In the genomic region with DNA sequence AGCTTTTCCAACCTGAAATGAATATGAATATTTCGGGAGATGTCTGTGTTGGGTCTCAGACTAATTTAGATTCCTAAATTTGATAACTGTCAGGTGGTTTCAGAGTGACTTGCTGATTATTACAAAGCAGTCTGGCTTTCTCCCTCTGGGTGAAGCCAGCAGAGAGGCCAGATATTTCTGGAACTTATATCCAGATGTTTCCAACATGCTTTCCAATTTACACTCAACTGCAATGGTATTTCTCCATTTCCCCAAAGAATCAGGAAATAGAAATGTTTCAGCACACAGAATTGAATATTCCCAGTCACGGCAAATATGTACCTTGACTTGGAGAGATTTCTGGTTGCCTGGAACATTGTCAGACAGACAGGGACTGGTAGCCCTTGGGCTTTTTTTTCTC, we compare ENCODE assay signal across 31 cellular contexts. TPM values are rescaled to one million over a fixed set of nuclear protein-coding genes. Genes with fewer than 3 reads are reported as not detected.
"Had no signal": no experiment of that assay in that cellular context is flagged by ENCODE, and none has a peak within 500 bp of the region (broad histone marks: within the 10 kb centered on the region; RNA-seq: fewer than 3 reads in every experiment).

No MANE protein-coding gene starts in this region.

- H3K27me3 ChIP-seq: gastroesophageal sphincter, thyroid gland, upper lobe of right lung had no signal

- ATAC-seq: gastroesophageal sphincter; left colon; naive thymus-derived CD4-positive, alpha-beta T cell; pancreas; sciatic nerve; stimulated activated effector memory CD8-positive, alpha-beta T cell treated with anti-CD3 and anti-CD28 coated beads, Interleukin-12 subunit alpha, Interleukin-12 subunit beta, amount 100 ng/mL, for 72 hours; T-helper 17 cell; upper lobe of right lung had no signal

- H3K9me3 ChIP-seq: colonic mucosa, gastroesophageal sphincter, pancreas, prostate gland, thyroid gland, upper lobe of right lung had no signal

- H3K36me3 ChIP-seq: colonic mucosa, gastroesophageal sphincter, pancreas, prostate gland, thyroid gland, upper lobe of right lung had no signal

- H3K27ac ChIP-seq: colonic mucosa, dorsolateral prefrontal cortex, gastroesophageal sphincter, pancreas, prostate gland, thyroid gland, upper lobe of right lung had no signal

- DNase-seq: activated CD4-positive, alpha-beta memory T cell treated with anti-CD3 and anti-CD28 coated beads for 36 hours; activated CD4-positive, alpha-beta T cell treated with anti-CD3 and anti-CD28 coated beads, Interleukin-2, amount 10 ng/mL, durations not matched to agents 24 days and 14 days; activated CD4-positive, CD25-positive, alpha-beta regulatory T cell treated with anti-CD3 and anti-CD28 coated beads, Interleukin-2, amount 50 U/mL, for 72 hours; activated CD8-positive, alpha-beta memory T cell treated with anti-CD3 and anti-CD28 coated beads, Interleukin-2, amount 50 U/mL, for 4 hours; activated gamma-delta T cell; activated naive CD4-positive, alpha-beta T cell treated with anti-CD3 and anti-CD28 coated beads, Interleukin-2, amount 10 ng/mL, durations not matched to agents 7 days and 5 days; activated naive CD8-positive, alpha-beta T cell treated with anti-CD3 and anti-CD28 coated beads, Interleukin-2, amount 10 ng/mL, durations not matched to agents 7 days and 5 days; activated T-cell treated with anti-CD3 and anti-CD28 coated beads, Interleukin-2, amount 50 U/mL, for 1 hour; amygdala; colonic mucosa; dorsolateral prefrontal cortex; effector memory CD4-positive, alpha-beta T cell; hippocampal formation; immature natural killer cell; kidney; left colon; mammary epithelial cell; naive thymus-derived CD4-positive, alpha-beta T cell; pancreas; retina; small intestine; stimulated activated CD4-positive, alpha-beta T cell treated with anti-CD3 and anti-CD28 coated beads, Interleukin-4, amount 100 ng/mL, for 24 hours; substantia nigra; T-helper 17 cell; thyroid gland; upper lobe of right lung had no signal

- H3K4me3 ChIP-seq: colonic mucosa, dorsolateral prefrontal cortex, gastroesophageal sphincter, pancreas, prostate gland, thyroid gland, upper lobe of right lung had no signal

- H3K4me1 ChIP-seq: colonic mucosa, gastroesophageal sphincter, pancreas, prostate gland, thyroid gland, upper lobe of right lung had no signal

RNA-seq across cellular contexts. Expression of a gene that starts 48.5 kb away (rescaled TPM):
- total RNA-seq: bronchial epithelial cell, kidney, T-helper 17 cell, thyroid gland had no signal
- polyA plus RNA-seq: immature natural killer cell; naive thymus-derived CD4-positive, alpha-beta T cell had no signal
